Comparison of ENCODE assay signal across 8 cellular contexts in the genomic region with DNA sequence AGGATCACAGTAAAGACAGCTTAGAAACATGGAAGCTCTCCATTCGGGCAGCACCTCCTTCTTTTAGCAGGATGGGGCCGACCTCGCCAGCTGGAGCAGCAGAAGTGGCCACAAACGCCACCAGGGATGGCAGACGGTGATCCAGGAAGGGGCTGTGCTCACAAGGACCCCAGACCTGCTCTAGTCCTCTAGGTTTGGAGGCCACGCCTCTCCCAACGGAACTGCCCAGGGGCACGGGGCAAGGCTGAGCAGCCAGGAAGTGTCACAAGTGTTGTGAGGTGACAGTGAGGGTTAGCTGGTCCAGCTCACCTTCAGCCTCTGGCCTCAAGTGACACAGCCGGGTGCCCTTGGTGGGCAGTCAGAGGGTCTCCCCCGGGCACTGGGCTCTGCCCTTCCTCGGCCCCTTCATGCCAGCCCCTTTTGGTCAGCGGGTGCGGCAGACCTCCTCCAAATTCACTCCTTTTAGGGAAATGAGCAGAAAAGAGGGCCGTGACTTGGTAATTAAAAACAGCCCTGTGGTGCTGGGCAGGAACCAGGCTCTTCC. TPM values are rescaled to one million over a fixed set of nuclear protein-coding genes. Genes with fewer than 3 reads are reported as not detected.
DNase-seq lines count a peak whose midpoint lies in the region; ATAC-seq, FAIRE-seq and TF ChIP-seq lines count a peak whose summit lies in the region.

No MANE protein-coding gene starts in this region.

- ATAC-seq in natural killer cell: peak; percentile 46 to 59 (median 57)

- peak; percentile 12 for FAIRE-seq in endometrium (lab: Jason Lieb, UNC)

- no peaks in the 10 kb centered on the region for H3K9me3 Mint-ChIP-seq in activated CD4-positive, alpha-beta T cell treated with anti-CD3 and anti-CD28 coated beads, Interleukin-2, amount 10 ng/mL, durations not matched to agents 7 days and 5 days
- H3K9me3 Mint-ChIP-seq in natural killer cell: no peaks in the 10 kb centered on the region

- CTCF ChIA-PET in activated CD4-positive, alpha-beta T cell treated with anti-CD3 and anti-CD28 coated beads, Interleukin-2, amount 10 ng/mL, durations not matched to agents 7 days and 5 days (lab: Charles Lee): interaction anchor here (0.8 to 1.4 kb wide), 3 partner anchors 16 to 45 kb away, joined by 3 to 4 read pairs (median 3); no protein-coding TSS in a partner anchor

- TF ChIP-seq CTCF in natural killer cell (IDR thresholded peaks at IDR 0.05): no peak

- peak overlapping the region; percentile 80 for H3K27ac Mint-ChIP-seq in activated CD4-positive, alpha-beta T cell treated with anti-CD3 and anti-CD28 coated beads, Interleukin-2, amount 10 ng/mL, durations not matched to agents 7 days and 5 days
- peak overlapping the region; percentile 50 to 82 for H3K27ac Mint-ChIP-seq in natural killer cell

- intact Hi-C loops in natural killer cell (cut with micrococcal nuclease): no loop called here

- H3K4me1 Mint-ChIP-seq in activated CD4-positive, alpha-beta T cell treated with anti-CD3 and anti-CD28 coated beads, Interleukin-2, amount 10 ng/mL, durations not matched to agents 7 days and 5 days: peaks cover 37% of the 10 kb centered on the region
- H3K4me1 Mint-ChIP-seq in natural killer cell: peaks cover 16 to 42% of the 10 kb centered on the region in 2 donors

- no peaks in the 10 kb centered on the region for H3K36me3 Mint-ChIP-seq in activated CD4-positive, alpha-beta T cell treated with anti-CD3 and anti-CD28 coated beads, Interleukin-2, amount 10 ng/mL, durations not matched to agents 7 days and 5 days (ENCODE audit: low read depth)
- H3K36me3 Mint-ChIP-seq in natural killer cell: no peaks in the 10 kb centered on the region

- H3K4me3 Mint-ChIP-seq in activated CD4-positive, alpha-beta T cell treated with anti-CD3 and anti-CD28 coated beads, Interleukin-2, amount 10 ng/mL, durations not matched to agents 7 days and 5 days: no peak overlapping the region
- H3K4me3 Mint-ChIP-seq in natural killer cell: peak overlapping the region; percentile 72

- POLR2A ChIA-PET in activated CD4-positive, alpha-beta T cell treated with anti-CD3 and anti-CD28 coated beads, Interleukin-2, amount 10 ng/mL, durations not matched to agents 7 days and 5 days (lab: Charles Lee): no interaction called here

- peaks cover 3% of the 10 kb centered on the region for H3K27me3 Mint-ChIP-seq in activated CD4-positive, alpha-beta T cell treated with anti-CD3 and anti-CD28 coated beads, Interleukin-2, amount 10 ng/mL, durations not matched to agents 7 days and 5 days
- peaks cover 0 to 6% of the 10 kb centered on the region in 2 donors for H3K27me3 Mint-ChIP-seq in natural killer cell (ENCODE audit: low read depth in 2 of 2)

- DNase-seq in activated CD4-positive, alpha-beta T cell treated with anti-CD3 and anti-CD28 coated beads, Interleukin-2, amount 10 ng/mL, durations not matched to agents 7 days and 5 days: no peak
- DNase-seq in activated CD4-positive, alpha-beta T cell treated with anti-CD3 and anti-CD28 coated beads for 4 hours: no peak
- DNase-seq in natural killer cell (no peak), activated gamma-delta T cell (lab: John Stamatoyannopoulos, UW) (no peak), OCI-M2 (lab: John Stamatoyannopoulos, UW; ENCODE audit: unreplicated experiment) (no peak), NCI-H2029 treated with DMSO at 0.1 percent for 48 hours (lab: John Stamatoyannopoulos, UW) (no peak), T1000 (lab: John Stamatoyannopoulos, UW) (no peak)

RNA-seq across cellular contexts. Expression of gene CEP295NL, which starts 20.4 kb away (rescaled TPM):
- under 1 TPM in 1 of 2 experiments, not detected in 1; 0.10 TPM for total RNA-seq in activated CD4-positive, alpha-beta T cell treated with anti-CD3 and anti-CD28 coated beads, Interleukin-2, amount 10 ng/mL, durations not matched to agents 7 days and 5 days
- 1 to 10 TPM in 2 of 3 donors, under 1 TPM in 1; 0.52 to 2.7 (median 2.1) TPM for total RNA-seq in natural killer cell

RNA-seq across cellular contexts. Expression of gene USP36, which starts 42.0 kb away (rescaled TPM):
- 10 to 100 TPM; 79.0 to 92.9 TPM for total RNA-seq in activated CD4-positive, alpha-beta T cell treated with anti-CD3 and anti-CD28 coated beads, Interleukin-2, amount 10 ng/mL, durations not matched to agents 7 days and 5 days
- total RNA-seq in natural killer cell: 100 to 1,000 TPM; 241 to 304 (median 270) TPM

RNA-seq across cellular contexts. Expression of gene TIMP2, which starts 42.6 kb away (rescaled TPM):
- 1 to 10 TPM; 2.4 to 2.6 TPM for total RNA-seq in activated CD4-positive, alpha-beta T cell treated with anti-CD3 and anti-CD28 coated beads, Interleukin-2, amount 10 ng/mL, durations not matched to agents 7 days and 5 days
- 1 to 10 TPM; 3.6 to 8.2 (median 7.1) TPM for total RNA-seq in natural killer cell
